In genomic region chr3:58608648-58609047, GRCh38 we compare ENCODE assay signal across 13 cellular contexts. TPM values are rescaled to one million over a fixed set of nuclear protein-coding genes. Genes with fewer than 3 reads are reported as not detected.
DNase-seq lines count a peak whose midpoint lies in the region; ATAC-seq lines count a peak whose summit lies in the region.
"Had no signal": no experiment of that assay in that cellular context is flagged by ENCODE, and none has a peak within 500 bp of the region (broad histone marks: within the 10 kb centered on the region; RNA-seq: fewer than 3 reads in every experiment).

No MANE protein-coding gene starts in this region.

- no peak for ATAC-seq in activated T-helper 17 cell treated with anti-CD3 and anti-CD28 coated beads, Interleukin-2, amount 50 U/mL, for 72 hours (replicated peaks)
- ATAC-seq: WTC11 had no signal

- H3K27me3 Mint-ChIP-seq in activated T-helper 17 cell treated with anti-CD3 and anti-CD28 coated beads, Interleukin-2, amount 50 U/mL, for 72 hours = peaks cover 19% of the 10 kb centered on the region

- no peak overlapping the region for H3K27ac Mint-ChIP-seq in activated T-helper 17 cell treated with anti-CD3 and anti-CD28 coated beads, Interleukin-2, amount 50 U/mL, for 72 hours
- H3K27ac Mint-ChIP-seq: activated T-helper 1 cell treated with anti-CD3 and anti-CD28 coated beads, Interleukin-12 subunit alpha, Interleukin-12 subunit beta, Interleukin-2, Interleukin-4 antibody, amounts not matched to agents 30 ng/mL and 10 ng/mL and 1 ng/mL, durations not matched to agents 14 hours and 24 hours and 36 hours; WTC11 had no signal

- H3K4me3 Mint-ChIP-seq in activated T-helper 17 cell treated with anti-CD3 and anti-CD28 coated beads, Interleukin-2, amount 50 U/mL, for 72 hours = no peak overlapping the region
- H3K4me3 Mint-ChIP-seq: activated T-helper 1 cell treated with anti-CD3 and anti-CD28 coated beads, Interleukin-12 subunit alpha, Interleukin-12 subunit beta, Interleukin-2, Interleukin-4 antibody, amounts not matched to agents 30 ng/mL and 10 ng/mL and 1 ng/mL, durations not matched to agents 14 hours and 24 hours and 36 hours; WTC11 had no signal

- no peaks in the 10 kb centered on the region for H3K36me3 Mint-ChIP-seq in activated T-helper 17 cell treated with anti-CD3 and anti-CD28 coated beads, Interleukin-2, amount 50 U/mL, for 72 hours (ENCODE audit: low read depth)
- H3K36me3 Mint-ChIP-seq: WTC11 had no signal

- no peaks in the 10 kb centered on the region for H3K9me3 Mint-ChIP-seq in activated T-helper 17 cell treated with anti-CD3 and anti-CD28 coated beads, Interleukin-2, amount 50 U/mL, for 72 hours
- H3K9me3 Mint-ChIP-seq: activated T-helper 1 cell treated with anti-CD3 and anti-CD28 coated beads, Interleukin-12 subunit alpha, Interleukin-12 subunit beta, Interleukin-2, Interleukin-4 antibody, amounts not matched to agents 30 ng/mL and 10 ng/mL and 1 ng/mL, durations not matched to agents 14 hours and 24 hours and 36 hours had no signal

- H3K4me1 Mint-ChIP-seq in activated T-helper 17 cell treated with anti-CD3 and anti-CD28 coated beads, Interleukin-2, amount 50 U/mL, for 72 hours = no peaks in the 10 kb centered on the region
- H3K4me1 Mint-ChIP-seq: WTC11 had no signal

- peak; percentile 47 for DNase-seq in A172 (ENCODE audit: low spot score)
- peak; percentile 65 for DNase-seq in NCI-H1105 (lab: John Stamatoyannopoulos, UW)
- DNase-seq in amygdala (lab: John Stamatoyannopoulos, UW) = peak in 44 of 56 donors; percentile 5 to 86 (median 40)
- peak; percentile 24 for DNase-seq in inferior parietal cortex (ENCODE audit: extremely low spot score)
- no peak for DNase-seq in mucosa of gallbladder (ENCODE audit: low spot score)
- DNase-seq in dermis blood vessel endothelial cell = no peak
- no peak for DNase-seq in CD1c-positive myeloid dendritic cell (ENCODE audit: extremely low spot score)
- DNase-seq: NCI-H187, retina, testis had no signal

RNA-seq across cellular contexts. Expression of gene FAM107A, which starts 31.5 kb away (rescaled TPM):
- total RNA-seq in A172 (2014; rRNA removed; shearing (Covaris generic)) = not detected in 2 replicates
- 6.4 TPM for total RNA-seq in mucosa of gallbladder
- 2.9 and 9.3 TPM in 2 replicates for total RNA-seq in dermis blood vessel endothelial cell
- total RNA-seq in activated T-helper 17 cell treated with anti-CD3 and anti-CD28 coated beads, Interleukin-2, amount 50 U/mL, for 72 hours = not detected
- total RNA-seq: activated T-helper 1 cell treated with anti-CD3 and anti-CD28 coated beads, Interleukin-12 subunit alpha, Interleukin-12 subunit beta, Interleukin-2, Interleukin-4 antibody, amounts not matched to agents 30 ng/mL and 10 ng/mL and 1 ng/mL, durations not matched to agents 14 hours and 24 hours and 36 hours had no signal

RNA-seq across cellular contexts. Expression of gene FAM3D, which starts 57.9 kb away (rescaled TPM):
- not detected in 2 replicates for total RNA-seq in A172 (2014; rRNA removed; shearing (Covaris generic))
- total RNA-seq in mucosa of gallbladder (98.6 TPM), dermis blood vessel endothelial cell (0.51 TPM in 1 of 2 replicates, not detected in the other)
- not detected for total RNA-seq in activated T-helper 17 cell treated with anti-CD3 and anti-CD28 coated beads, Interleukin-2, amount 50 U/mL, for 72 hours
- total RNA-seq: activated T-helper 1 cell treated with anti-CD3 and anti-CD28 coated beads, Interleukin-12 subunit alpha, Interleukin-12 subunit beta, Interleukin-2, Interleukin-4 antibody, amounts not matched to agents 30 ng/mL and 10 ng/mL and 1 ng/mL, durations not matched to agents 14 hours and 24 hours and 36 hours had no signal

Comparison
In these comparisons a context has a peak if more than half of its experiments do, and no peak if none do; other contexts are left out.
1. DNase-seq: peak in A172 (single experiment), NCI-H1105 (single experiment), amygdala (44 of 56) and inferior parietal cortex (single experiment); none in mucosa of gallbladder (single experiment), dermis blood vessel endothelial cell (single experiment) and CD1c-positive myeloid dendritic cell (single experiment).
2. RNA of gene FAM3D, which starts 57.9 kb away (total RNA-seq): 98.6 TPM in mucosa of gallbladder (single experiment); 0.51 TPM in dermis blood vessel endothelial cell, not detected in A172 and not detected in activated T-helper 17 cell treated with anti-CD3 and anti-CD28 coated beads, Interleukin-2, amount 50 U/mL, for 72 hours; every median in the first group is over 10 times any median in the second.